In genomic region chr16:84983308-84983707, GRCh38 we compare ENCODE assay signal across 13 cellular contexts. TPM values are rescaled to one million over a fixed set of nuclear protein-coding genes. Genes with fewer than 3 reads are reported as not detected.
DNase-seq lines count a peak whose midpoint lies in the region; ATAC-seq and TF ChIP-seq lines count a peak whose summit lies in the region.
"Had no signal": no experiment of that assay in that cellular context is flagged by ENCODE, and none has a peak within 500 bp of the region (broad histone marks: within the 10 kb centered on the region; RNA-seq: fewer than 3 reads in every experiment).

No MANE protein-coding gene starts in this region.

- peak overlapping the region; percentile 12 to 79 (median 41) for H3K27ac ChIP-seq in esophagus muscularis mucosa (replicated peaks in 1 of 4)
- H3K27ac ChIP-seq in neuronal stem cell (replicated peaks; ENCODE audit: low read length), result no peak overlapping the region
- H3K27ac ChIP-seq: thoracic aorta had no signal

- peak overlapping the region in 1 of 2 donors; percentile 82 for H3K27ac Mint-ChIP-seq in natural killer cell
- no peak overlapping the region for H3K27ac Mint-ChIP-seq in natural killer cell treated with Interleukin-12 subunit alpha and Interleukin-12 subunit beta and Interleukin-15 and Interleukin-18, amount 100 ng/mL, for 72 hours
- H3K27ac Mint-ChIP-seq: nephron had no signal

- H3K9ac ChIP-seq in neuronal stem cell (ENCODE audit: low read depth, low read length, poor library complexity), result no peak overlapping the region

- no peaks in the 10 kb centered on the region for H3K9me3 Mint-ChIP-seq in natural killer cell
- H3K9me3 Mint-ChIP-seq in natural killer cell treated with Interleukin-12 subunit alpha and Interleukin-12 subunit beta and Interleukin-15 and Interleukin-18, amount 100 ng/mL, for 72 hours, result no peaks in the 10 kb centered on the region
- H3K9me3 Mint-ChIP-seq: activated T-cell treated with anti-CD3 and anti-CD28 coated beads, Interleukin-2, amount 50 U/mL, for 4 hours; nephron had no signal

- intact Hi-C loops in natural killer cell (cut with micrococcal nuclease) (loop anchor here (2.0 kb wide), 1 partner anchor 103 kb away; no protein-coding TSS in a partner anchor), esophagus muscularis mucosa (cut with DNase I) (no loop called here)

- DNase-seq in natural killer cell, result no peak
- DNase-seq in natural killer cell treated with Interleukin-12 subunit alpha and Interleukin-12 subunit beta and Interleukin-15 and Interleukin-18, amount 100 ng/mL, for 72 hours (ENCODE audit: low spot score), result no peak
- no peak for DNase-seq in esophagus muscularis mucosa (ENCODE audit: extremely low spot score)
- no peak for DNase-seq in neuronal stem cell (ENCODE audit: low spot score)
- no peak for DNase-seq in stimulated activated CD4-positive, alpha-beta T cell treated with anti-CD3 and anti-CD28 coated beads, Interleukin-15, amount 100 ng/mL, for 24 hours
- no peak for DNase-seq in activated T-cell treated with anti-CD3 and anti-CD28 coated beads, Interleukin-2, amount 50 U/mL, for 1 hour
- DNase-seq: activated T-cell treated with anti-CD3 and anti-CD28 coated beads, Interleukin-2, amount 50 U/mL, for 4 hours; DMS153; NCI-H187 had no signal

- H2BK12ac ChIP-seq in neuronal stem cell (ENCODE audit: low read length), result no peak overlapping the region

- H3K36me3 ChIP-seq in esophagus muscularis mucosa (peaks cover 34 to 83% (median 66%) of the 10 kb centered on the region in 4 donors), neuronal stem cell (replicated peaks in 1 of 2; ENCODE audit: control insufficient read depth in 2 of 2, insufficient read depth in 2 of 2, low read length in 2 of 2) (peaks cover 8 to 76% of the 10 kb centered on the region in 2 donors)

- no peak overlapping the region for H2AFZ ChIP-seq in neuronal stem cell (ENCODE audit: low read length)

- no peak overlapping the region for H3K4ac ChIP-seq in neuronal stem cell (ENCODE audit: low read length)

- H3K36me3 Mint-ChIP-seq in natural killer cell, result peaks cover 6% of the 10 kb centered on the region
- peaks cover 9% of the 10 kb centered on the region for H3K36me3 Mint-ChIP-seq in natural killer cell treated with Interleukin-12 subunit alpha and Interleukin-12 subunit beta and Interleukin-15 and Interleukin-18, amount 100 ng/mL, for 72 hours

- H3K4me1 Mint-ChIP-seq in natural killer cell, result peaks cover 8 to 16% of the 10 kb centered on the region in 2 donors
- peaks cover 10 to 14% of the 10 kb centered on the region in 2 donors for H3K4me1 Mint-ChIP-seq in natural killer cell treated with Interleukin-12 subunit alpha and Interleukin-12 subunit beta and Interleukin-15 and Interleukin-18, amount 100 ng/mL, for 72 hours (ENCODE audit: low read depth in 2 of 2)

- H2BK120ac ChIP-seq in neuronal stem cell (ENCODE audit: low read depth, low read length), result no peak overlapping the region

- H3K23ac ChIP-seq in neuronal stem cell (ENCODE audit: low read depth, low read length, poor library complexity), result peak overlapping the region; percentile 65

- H2BK15ac ChIP-seq in neuronal stem cell (ENCODE audit: low read length), result no peak overlapping the region

- H2BK5ac ChIP-seq in neuronal stem cell (ENCODE audit: low read length), result no peak overlapping the region

- H4K91ac ChIP-seq in neuronal stem cell (ENCODE audit: low read depth, low read length, poor library complexity), result no peak overlapping the region

- no peak for TF ChIP-seq POLR2A in esophagus muscularis mucosa (IDR thresholded peaks at IDR 0.05; ENCODE audit: low read depth)

- H3K18ac ChIP-seq in neuronal stem cell (ENCODE audit: low read length), result peak overlapping the region; percentile 38

- H3K14ac ChIP-seq in neuronal stem cell (ENCODE audit: low read length), result no peak overlapping the region

- H3K4me3 ChIP-seq in esophagus muscularis mucosa (no peak overlapping the region), neuronal stem cell (ENCODE audit: low read length in 2 of 2) (no peak overlapping the region)
- H3K4me3 ChIP-seq: thoracic aorta had no signal

- H3K4me1 ChIP-seq in esophagus muscularis mucosa (peaks cover 19 to 49% (median 36%) of the 10 kb centered on the region in 4 donors), neuronal stem cell (ENCODE audit: control insufficient read depth in 2 of 2, insufficient read depth in 1 of 2, low read depth in 1 of 2, low read length in 2 of 2) (no peaks in the 10 kb centered on the region)

- WGBS in esophagus muscularis mucosa, result 83% methylated on average over 5 of the region's 6 CpGs
- no CpG with 5 or more reads among the region's 6 CpGs for WGBS in neuronal stem cell (ENCODE audit: extremely low coverage in 2 of 2, insufficient read length in 2 of 2, insufficient replicate concordance in 1 of 2), 2 donors

- no peak overlapping the region for H2AK5ac ChIP-seq in neuronal stem cell (ENCODE audit: low read depth, low read length)

- no peaks in the 10 kb centered on the region for H3K27me3 Mint-ChIP-seq in natural killer cell (ENCODE audit: low read depth in 2 of 2)
- no peaks in the 10 kb centered on the region for H3K27me3 Mint-ChIP-seq in natural killer cell treated with Interleukin-12 subunit alpha and Interleukin-12 subunit beta and Interleukin-15 and Interleukin-18, amount 100 ng/mL, for 72 hours

- H3K27me3 ChIP-seq in esophagus muscularis mucosa (no peaks in the 10 kb centered on the region), neuronal stem cell (ENCODE audit: control insufficient read depth in 3 of 3, insufficient read depth in 3 of 3, low read depth in 1 of 3, low read length in 3 of 3) (no peaks in the 10 kb centered on the region)

- ATAC-seq in natural killer cell (peak; percentile 23 to 41 (median 29)), GM21381 (IDR thresholded peaks at IDR 0.05; ENCODE audit: unreplicated experiment) (no peak), HG03520 (IDR thresholded peaks at IDR 0.05; ENCODE audit: unreplicated experiment) (no peak)
- no peak for ATAC-seq in natural killer cell treated with Interleukin-12 subunit alpha and Interleukin-12 subunit beta and Interleukin-15 and Interleukin-18, amount 100 ng/mL, for 72 hours
- ATAC-seq: activated T-cell treated with anti-CD3 and anti-CD28 coated beads, Interleukin-2, amount 50 U/mL, for 4 hours had no signal

- TF ChIP-seq CTCF in natural killer cell (IDR thresholded peaks at IDR 0.05), result no peak
- TF ChIP-seq CTCF in esophagus muscularis mucosa (IDR thresholded peaks at IDR 0.05), result no peak

- no peak overlapping the region for H3K4me2 ChIP-seq in neuronal stem cell (ENCODE audit: insufficient read depth, low read length, poor library complexity, severe bottlenecking)

- H4K8ac ChIP-seq in neuronal stem cell (ENCODE audit: low read depth, low read length), result no peak overlapping the region

- TF ChIP-seq EP300 in esophagus muscularis mucosa (IDR thresholded peaks at IDR 0.05), result no peak

- H3K79me1 ChIP-seq in neuronal stem cell (ENCODE audit: low read depth, low read length), result peaks cover 11% of the 10 kb centered on the region

- H3K9me3 ChIP-seq in esophagus muscularis mucosa (no peaks in the 10 kb centered on the region), neuronal stem cell (replicated peaks in 1 of 2; ENCODE audit: control insufficient read depth in 2 of 2, insufficient read depth in 1 of 2, low read depth in 1 of 2, low read length in 2 of 2) (no peaks in the 10 kb centered on the region)
- H3K9me3 ChIP-seq: thoracic aorta had no signal

- H3K4me3 Mint-ChIP-seq in natural killer cell, result no peak overlapping the region
- H3K4me3 Mint-ChIP-seq in natural killer cell treated with Interleukin-12 subunit alpha and Interleukin-12 subunit beta and Interleukin-15 and Interleukin-18, amount 100 ng/mL, for 72 hours, result no peak overlapping the region
- H3K4me3 Mint-ChIP-seq: activated T-cell treated with anti-CD3 and anti-CD28 coated beads, Interleukin-2, amount 50 U/mL, for 4 hours; nephron had no signal

RNA-seq across cellular contexts. Expression of gene ZDHHC7, which starts 28.0 kb away (rescaled TPM):
- 10 to 100 TPM; 37.9 to 64.9 (median 45.2) TPM for total RNA-seq in natural killer cell
- 10 to 100 TPM; 28.5 to 43.9 TPM for total RNA-seq in natural killer cell treated with Interleukin-12 subunit alpha and Interleukin-12 subunit beta and Interleukin-15 and Interleukin-18, amount 100 ng/mL, for 72 hours
- 10 to 100 TPM; 45.6 to 68.8 (median 54.3) TPM for total RNA-seq in esophagus muscularis mucosa
- 32.5 TPM for polyA plus RNA-seq in neuronal stem cell (2013, experiment 1 of 2)
- 32.9 TPM for polyA plus RNA-seq in neuronal stem cell (2013, experiment 2 of 2)

RNA-seq across cellular contexts. Expression of gene KIAA0513, which starts 44.3 kb away (rescaled TPM):
- total RNA-seq in natural killer cell (10 to 100 TPM in 2 of 3 donors, 1 to 10 TPM in 1; 7.9 to 17.7 (median 12.1) TPM), esophagus muscularis mucosa (10 to 100 TPM; 16.4 to 28.8 (median 23.4) TPM)
- 1 to 10 TPM; 3.3 to 3.6 TPM for total RNA-seq in natural killer cell treated with Interleukin-12 subunit alpha and Interleukin-12 subunit beta and Interleukin-15 and Interleukin-18, amount 100 ng/mL, for 72 hours
- 4.4 TPM for polyA plus RNA-seq in neuronal stem cell (2013, experiment 1 of 2)
- polyA plus RNA-seq in neuronal stem cell (2013, experiment 2 of 2), result 5.5 TPM

Comparison
In these comparisons a context has a peak if more than half of its experiments do, and no peak if none do; other contexts are left out.
1. ATAC-seq: peak in natural killer cell (3 of 3); none in natural killer cell treated with Interleukin-12 subunit alpha and Interleukin-12 subunit beta and Interleukin-15 and Interleukin-18, amount 100 ng/mL, for 72 hours (0 of 2), GM21381 (single experiment) and HG03520 (single experiment).